In the genomic region with DNA sequence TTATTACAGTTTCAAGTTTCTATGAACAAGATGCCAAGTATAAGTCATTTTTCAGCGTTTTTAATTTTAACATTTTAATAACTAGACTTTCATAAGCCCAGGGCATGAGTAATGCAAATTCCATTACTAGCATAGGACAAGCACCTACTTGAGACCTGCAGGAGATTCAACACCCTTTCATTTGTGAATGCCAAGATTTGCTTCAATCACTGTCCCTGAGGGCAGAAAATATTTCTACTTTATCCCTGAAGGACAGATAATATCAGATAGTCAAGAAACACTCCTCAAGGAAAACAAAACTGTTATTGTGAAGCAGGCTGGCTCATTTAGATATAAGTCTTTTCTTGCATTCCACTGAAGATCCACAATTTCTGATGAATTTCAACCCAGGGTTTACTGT, we compare ENCODE assay signal across 16 cellular contexts. TPM values are rescaled to one million over a fixed set of nuclear protein-coding genes. Genes with fewer than 3 reads are reported as not detected.
A peak's percentile ranks its signal among the peaks of the same experiment; 100 is the strongest.
DNase-seq lines count a peak whose midpoint lies in the region; TF ChIP-seq lines count a peak whose summit lies in the region.
"Had no signal": no experiment of that assay in that cellular context is flagged by ENCODE, and none has a peak within 500 bp of the region (broad histone marks: within the 10 kb centered on the region; RNA-seq: fewer than 3 reads in every experiment).

No MANE protein-coding gene starts in this region.

- peaks cover 7% of the 10 kb centered on the region for H3K9me3 Mint-ChIP-seq in HFFc6

- CTCF ChIA-PET in SK-N-SH (lab: Yijun Ruan, JAX): interaction anchor here (6.4 kb wide), 1 partner anchor 173 kb away, joined by 74 read pairs; no protein-coding TSS in a partner anchor

- H2AFZ ChIP-seq in SK-N-SH (ENCODE audit: low read depth): no peak overlapping the region

- POLR2A ChIA-PET in SK-N-SH (lab: Yijun Ruan, JAX): no interaction called here

- H3K9me3 ChIP-seq in SJCRH30 (replicated peaks): no peaks in the 10 kb centered on the region
- peaks cover 24% of the 10 kb centered on the region for H3K9me3 ChIP-seq in left ventricle myocardium inferior (replicated peaks)
- no peaks in the 10 kb centered on the region for H3K9me3 ChIP-seq in SK-N-SH
- H3K9me3 ChIP-seq: uterus had no signal

- H3K36me3 ChIP-seq in SJCRH30 (no peaks in the 10 kb centered on the region), left ventricle myocardium inferior (peaks cover 4% of the 10 kb centered on the region), SK-N-SH (replicated peaks in 1 of 2; ENCODE audit: control insufficient read depth in 1 of 2, insufficient read depth in 2 of 2, low read length in 1 of 2) (no peaks in the 10 kb centered on the region)
- H3K36me3 ChIP-seq: esophagus muscularis mucosa, uterus had no signal

- H3K4me1 ChIP-seq in SJCRH30 (peaks cover 17% of the 10 kb centered on the region), left ventricle myocardium inferior (peaks cover 93% of the 10 kb centered on the region), SK-N-SH (ENCODE audit: control insufficient read depth in 1 of 2, insufficient read depth in 2 of 2, low read depth in 1 of 2, low read length in 1 of 2) (no peaks in the 10 kb centered on the region)
- H3K4me1 ChIP-seq: uterus had no signal

- no peak overlapping the region for H3K4me3 Mint-ChIP-seq in HFFc6
- H3K4me3 Mint-ChIP-seq: activated T-cell treated with anti-CD3 and anti-CD28 coated beads, Interleukin-2, amount 50 U/mL, for 72 hours; B cell had no signal

- peaks cover 7% of the 10 kb centered on the region; the same call in 1 of the 2 replicates for H3K36me3 Mint-ChIP-seq in HFFc6 (ENCODE audit: low read depth)

- no peak overlapping the region for H3K4me2 ChIP-seq in SK-N-SH

- peaks cover 14% of the 10 kb centered on the region; the same call in 1 of the 2 replicates for H3K4me1 Mint-ChIP-seq in HFFc6 (ENCODE audit: low read depth)
- H3K4me1 Mint-ChIP-seq: B cell had no signal

- H3K27ac Mint-ChIP-seq in HFFc6: peak overlapping the region; percentile 6; the same call in 1 of the 2 replicates
- H3K27ac Mint-ChIP-seq: activated T-cell treated with anti-CD3 and anti-CD28 coated beads, Interleukin-2, amount 50 U/mL, for 72 hours; B cell had no signal

- peaks cover 14% of the 10 kb centered on the region for H3K27me3 Mint-ChIP-seq in HFFc6 (ENCODE audit: insufficient read depth)
- H3K27me3 Mint-ChIP-seq: B cell had no signal

- no peak for TF ChIP-seq EP300 in SK-N-SH (IDR thresholded peaks at IDR 0.05; ENCODE audit: borderline replicate concordance in 1 of 2, low read depth in 1 of 2, low read length in 1 of 2)

- TF ChIP-seq CTCF in HFFc6 (IDR thresholded peaks at IDR 0.05) (no peak), left ventricle myocardium inferior (IDR thresholded peaks at IDR 0.05; ENCODE audit: borderline replicate concordance) (no peak), retinal pigment epithelial cell (conservative IDR thresholded peaks at IDR 0.05; ENCODE audit: low read depth, low read length) (no peak), SK-N-SH (IDR thresholded peaks at IDR 0.05) (no peak)

- DNase-seq in HFFc6 (no peak), SJCRH30 (no peak), left ventricle myocardium inferior (no peak), retinal pigment epithelial cell (ENCODE audit: low read depth) (peak; percentile 45), SK-N-SH (no peak), HuH-7 (ENCODE audit: low spot score) (no peak)
- DNase-seq in activated CD4-positive, alpha-beta T cell treated with anti-CD3 and anti-CD28 coated beads, Interleukin-2, amount 50 U/mL, for 48 hours: no peak
- DNase-seq in stimulated activated CD4-positive, alpha-beta T cell treated with anti-CD3 and anti-CD28 coated beads, Interleukin-1b, Interleukin-23, amount 100 ng/mL, for 48 hours: no peak
- DNase-seq: activated CD4-positive, alpha-beta T cell treated with anti-CD3 and anti-CD28 coated beads, Interleukin-2, amount 50 U/mL, for 4 hours; activated T-cell treated with anti-CD3 and anti-CD28 coated beads, Interleukin-2, amount 50 U/mL, for 72 hours; MV-4-11; NK-92 treated with Interleukin-12 subunit alpha and Interleukin-12 subunit beta, amount 100 ng/mL, for 24 hours; stimulated activated naive CD4-positive, alpha-beta T cell had no signal

- intact Hi-C loops in left ventricle myocardium inferior (cut with micrococcal nuclease): no loop called here

- H3K9me2 ChIP-seq in SK-N-SH: no peaks in the 10 kb centered on the region

- H3K27ac ChIP-seq in SJCRH30: peak overlapping the region; percentile 78
- peak overlapping the region; percentile 86 for H3K27ac ChIP-seq in left ventricle myocardium inferior (replicated peaks)
- no peak overlapping the region for H3K27ac ChIP-seq in SK-N-SH (ENCODE audit: low read depth in 2 of 2, low read length in 1 of 2)

- no peaks in the 10 kb centered on the region for H3K79me2 ChIP-seq in SK-N-SH (ENCODE audit: insufficient read depth)

- H3K4me3 ChIP-seq in SJCRH30 (no peak overlapping the region), left ventricle myocardium inferior (peak overlapping the region; percentile 23), retinal pigment epithelial cell (ENCODE audit: low read length) (no peak overlapping the region), SK-N-SH (ENCODE audit: low read depth in 2 of 2, low read length in 1 of 2) (no peak overlapping the region)
- H3K4me3 ChIP-seq: esophagus muscularis mucosa, uterus had no signal

- 57% methylated on average over 1 of the region's 1 CpG for WGBS in SK-N-SH (ENCODE audit: low lambda C conversion rate)

- no peaks in the 10 kb centered on the region for H3F3A ChIP-seq in SK-N-SH (replicated peaks; ENCODE audit: insufficient read depth)

- H3K27me3 ChIP-seq in SJCRH30 (no peaks in the 10 kb centered on the region), left ventricle myocardium inferior (ENCODE audit: low read depth) (no peaks in the 10 kb centered on the region), SK-N-SH (ENCODE audit: insufficient read depth) (no peaks in the 10 kb centered on the region)
- H3K27me3 ChIP-seq: esophagus muscularis mucosa, uterus had no signal

- H4K20me1 ChIP-seq in SK-N-SH (ENCODE audit: insufficient read depth): no peaks in the 10 kb centered on the region

- no peak overlapping the region for H3K9ac ChIP-seq in SK-N-SH

- TF ChIP-seq RAD21 in SK-N-SH (IDR thresholded peaks at IDR 0.05; ENCODE audit: low read length): no peak

TF ChIP-seq in SK-N-SH, 30 proteins besides CTCF, POLR2A, EP300 and RAD21:
- TF ChIP-seq JUND (IDR thresholded peaks at IDR 0.05) (no peak), FOSL2 (IDR thresholded peaks at IDR 0.05; ENCODE audit: borderline replicate concordance, low read depth) (no peak), RCOR1 (IDR thresholded peaks at IDR 0.05; ENCODE audit: low read length) (no peak), RFX5 (IDR thresholded peaks at IDR 0.05; ENCODE audit: low read length) (no peak), SIN3A (IDR thresholded peaks at IDR 0.05; ENCODE audit: borderline replicate concordance, low read depth, low read length) (no peak)
- TF ChIP-seq, protein P1, sequence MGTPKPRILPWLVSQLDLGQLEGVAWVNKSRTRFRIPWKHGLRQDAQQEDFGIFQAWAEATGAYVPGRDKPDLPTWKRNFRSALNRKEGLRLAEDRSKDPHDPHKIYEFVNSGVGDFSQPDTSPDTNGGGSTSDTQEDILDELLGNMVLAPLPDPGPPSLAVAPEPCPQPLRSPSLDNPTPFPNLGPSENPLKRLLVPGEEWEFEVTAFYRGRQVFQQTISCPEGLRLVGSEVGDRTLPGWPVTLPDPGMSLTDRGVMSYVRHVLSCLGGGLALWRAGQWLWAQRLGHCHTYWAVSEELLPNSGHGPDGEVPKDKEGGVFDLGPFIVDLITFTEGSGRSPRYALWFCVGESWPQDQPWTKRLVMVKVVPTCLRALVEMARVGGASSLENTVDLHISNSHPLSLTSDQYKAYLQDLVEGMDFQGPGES (IDR thresholded peaks at IDR 0.05; ENCODE audit: low read depth, low read length): no peak

RNA-seq across cellular contexts. Expression of gene ZNF622, which starts 27.7 kb away (rescaled TPM):
- 10 to 100 TPM; 38.7 to 52.2 (median 45.5) TPM for total RNA-seq in HFFc6 (2021; fragmentation: NEBNext Ultra II Directional; extraction: Animal tissue kit (Norgen Biotek cat#: 25700))
- total RNA-seq in SJCRH30 (2014; rRNA removed; shearing (Covaris generic)): 15.8 and 16.3 TPM in 2 replicates
- 56.1 TPM for total RNA-seq in left ventricle myocardium inferior
- polyA plus RNA-seq in SK-N-SH (2012; rRNA removed): 19.1 and 20.0 TPM in 2 replicates
- 22.3 and 22.4 TPM in 2 replicates for polyA plus RNA-seq in SK-N-SH (2012; cell fraction: cytosol; rRNA removed)
- 15.3 and 18.1 TPM in 2 replicates for polyA plus RNA-seq in SK-N-SH (2012; cell fraction: nucleus; rRNA removed)

Comparison
In these comparisons a context has a peak if more than half of its experiments do, and no peak if none do; other contexts are left out.
1. H3K27ac ChIP-seq: peak in SJCRH30 (single experiment) and left ventricle myocardium inferior (single experiment); none in SK-N-SH (0 of 2).